Comparison of ENCODE assay signal across 19 cellular contexts in the genomic region with DNA sequence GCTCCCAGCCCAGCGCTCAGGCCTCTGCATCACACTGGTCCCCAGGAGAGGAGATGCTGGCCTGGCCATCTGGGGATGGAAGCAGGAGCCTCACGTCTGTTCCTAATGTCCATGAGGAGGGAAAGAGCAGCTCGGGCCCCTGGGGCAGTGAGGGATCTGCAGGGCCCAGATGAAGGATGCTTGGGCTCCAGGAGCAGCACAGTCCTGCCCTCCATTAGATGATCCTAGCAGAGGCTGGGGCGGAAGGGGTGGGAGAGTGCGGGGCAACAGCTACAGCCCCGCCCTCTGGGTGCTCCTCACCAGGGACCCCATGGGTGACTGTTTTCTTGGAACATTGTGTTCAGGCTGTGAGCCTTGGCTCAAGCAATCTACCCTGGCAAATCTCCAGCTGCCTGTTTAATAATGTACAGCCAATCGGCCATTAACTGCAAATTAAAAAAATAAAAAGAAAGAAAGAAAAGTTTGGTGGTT. TPM values are rescaled to one million over a fixed set of nuclear protein-coding genes. Genes with fewer than 3 reads are reported as not detected.
A peak's percentile ranks its signal among the peaks of the same experiment; 100 is the strongest.
DNase-seq lines count a peak whose midpoint lies in the region; ATAC-seq and TF ChIP-seq lines count a peak whose summit lies in the region.
"Had no signal": no experiment of that assay in that cellular context is flagged by ENCODE, and none has a peak within 500 bp of the region (broad histone marks: within the 10 kb centered on the region; RNA-seq: fewer than 3 reads in every experiment).

No MANE protein-coding gene starts in this region.

- H3K9me3 Mint-ChIP-seq in CD14-positive monocyte: no peaks in the 10 kb centered on the region
- H3K9me3 Mint-ChIP-seq in H9: no peaks in the 10 kb centered on the region
- H3K9me3 Mint-ChIP-seq: activated naive CD8-positive, alpha-beta T cell treated with anti-CD3 and anti-CD28 coated beads, Interleukin-2, amount 50 U/mL, for 24 hours; dendritic cell treated with granulocyte-macrophage colony-stimulating factor and Interleukin-4, amounts not matched to agents 40 ng/mL and 50 ng/mL, for 4 days had no signal

- H3K4me1 ChIP-seq in esophagus (ENCODE audit: control insufficient read depth in 2 of 2, insufficient read depth in 2 of 2, low read length in 1 of 2) (peaks cover 16 to 29% of the 10 kb centered on the region in 2 donors), right lobe of liver (peaks cover 0 to 17% (median 4%) of the 10 kb centered on the region in 4 donors), sigmoid colon (peaks cover 0 to 98% (median 94%) of the 10 kb centered on the region in 4 donors), H9 (ENCODE audit: insufficient read depth, low read length) (no peaks in the 10 kb centered on the region; the same call in 1 of the 2 replicates)

- H3K27ac Mint-ChIP-seq in CD14-positive monocyte (peak overlapping the region in 1 of 7 donors; percentile 14), H9 (no peak overlapping the region)
- H3K27ac Mint-ChIP-seq: activated naive CD8-positive, alpha-beta T cell treated with anti-CD3 and anti-CD28 coated beads, Interleukin-2, amount 50 U/mL, for 24 hours had no signal

- H3K14ac ChIP-seq in H9 (ENCODE audit: insufficient read depth, low read length): no peak overlapping the region; the same call in 1 of the 2 replicates

- H3K79me1 ChIP-seq in H9 (ENCODE audit: insufficient read depth, low read depth, low read length, poor library complexity, severe bottlenecking): no peaks in the 10 kb centered on the region

- H3K4me3 ChIP-seq in esophagus (ENCODE audit: low read depth in 1 of 2, low read length in 2 of 2) (no peak overlapping the region), right lobe of liver (no peak overlapping the region), sigmoid colon (no peak overlapping the region)
- H3K4me3 ChIP-seq: lung had no signal

- intact Hi-C loops in CD14-positive monocyte (cut with micrococcal nuclease): no loop called here
- intact Hi-C loops in right lobe of liver (cut with DNase I): no loop called here
- intact Hi-C loops in sigmoid colon (cut with DNase I): no loop called here

- H3K27me3 ChIP-seq in esophagus (ENCODE audit: control insufficient read depth in 1 of 2, insufficient read depth in 2 of 2, low read length in 2 of 2) (no peaks in the 10 kb centered on the region), right lobe of liver (no peaks in the 10 kb centered on the region), sigmoid colon (no peaks in the 10 kb centered on the region), H9 (ENCODE audit: insufficient read depth, low read length) (no peaks in the 10 kb centered on the region)

- peak in 1 of 4 donors; percentile 2 for ATAC-seq in right lobe of liver
- ATAC-seq in SK-N-SH treated with all-trans-retinoic acid at 6 μM for 48 hours: no peak
- ATAC-seq in HG02938 (IDR thresholded peaks at IDR 0.05; ENCODE audit: unreplicated experiment): no peak
- ATAC-seq in HG03108 (IDR thresholded peaks at IDR 0.05; ENCODE audit: unreplicated experiment): no peak
- ATAC-seq: activated naive CD8-positive, alpha-beta T cell treated with anti-CD3 and anti-CD28 coated beads, Interleukin-2, amount 50 U/mL, for 24 hours had no signal

- H4K20me1 ChIP-seq in H9 (ENCODE audit: control insufficient read depth, insufficient read depth, insufficient read length): no peaks in the 10 kb centered on the region

- no peak overlapping the region for H2BK5ac ChIP-seq in H9 (ENCODE audit: insufficient read length, low read length)

- H3K23me2 ChIP-seq in H9 (ENCODE audit: insufficient read length, low read depth, low read length, poor library complexity, severe bottlenecking): no peaks in the 10 kb centered on the region

- TF ChIP-seq POLR2A in right lobe of liver (IDR thresholded peaks at IDR 0.05): no peak
- no peak for TF ChIP-seq POLR2A in sigmoid colon (IDR thresholded peaks at IDR 0.05)

- H3K36me3 ChIP-seq in esophagus (ENCODE audit: control insufficient read depth in 2 of 2, insufficient read depth in 2 of 2, low read length in 1 of 2) (no peaks in the 10 kb centered on the region), right lobe of liver (no peaks in the 10 kb centered on the region), sigmoid colon (no peaks in the 10 kb centered on the region)

- H3K4me3 Mint-ChIP-seq in CD14-positive monocyte (no peak overlapping the region), H9 (no peak overlapping the region)
- H3K4me3 Mint-ChIP-seq: activated naive CD8-positive, alpha-beta T cell treated with anti-CD3 and anti-CD28 coated beads, Interleukin-2, amount 50 U/mL, for 24 hours; dendritic cell treated with granulocyte-macrophage colony-stimulating factor and Interleukin-4, amounts not matched to agents 40 ng/mL and 50 ng/mL, for 4 days had no signal

- H3T11ph ChIP-seq in H9 (ENCODE audit: low read length): no peak overlapping the region

- no peak overlapping the region for H3K56ac ChIP-seq in H9 (ENCODE audit: insufficient read length, low read depth, low read length)

- WGBS in esophagus, 2 donors: 66 to 72% methylated on average over 7 of the region's 7 CpGs
- WGBS in right lobe of liver (ENCODE audit: insufficient coverage, low coverage, low lambda C conversion rate, missing lambda C conversion rate): 72% methylated on average over 3 of the region's 7 CpGs
- WGBS in sigmoid colon, 2 donors: 80 to 85% methylated on average over 7 of the region's 7 CpGs
- WGBS in H9 (ENCODE audit: extremely low coverage, insufficient read length, low lambda C conversion rate): no CpG with 5 or more reads among the region's 7 CpGs

- H3K18ac ChIP-seq in H9 (ENCODE audit: insufficient read length, low read depth, low read length): no peak overlapping the region

- H3K9me3 ChIP-seq in esophagus (ENCODE audit: control insufficient read depth in 2 of 2, insufficient read depth in 1 of 2, low read depth in 1 of 2, low read length in 1 of 2): no peaks in the 10 kb centered on the region
- no peaks in the 10 kb centered on the region for H3K9me3 ChIP-seq in right lobe of liver
- no peaks in the 10 kb centered on the region for H3K9me3 ChIP-seq in sigmoid colon
- no peaks in the 10 kb centered on the region for H3K9me3 ChIP-seq in H9 (ENCODE audit: control insufficient read depth, low read depth, low read length)
- H3K9me3 ChIP-seq: Caco-2 had no signal

- H3K27me3 Mint-ChIP-seq in CD14-positive monocyte (ENCODE audit: low read depth in 3 of 3): peaks cover 0 to 9% (median 1%) of the 10 kb centered on the region in 3 donors
- H3K27me3 Mint-ChIP-seq in H9 (ENCODE audit: low read depth): peaks cover 7% of the 10 kb centered on the region

- no peak overlapping the region for H4K8ac ChIP-seq in H9 (replicated peaks; ENCODE audit: insufficient read length, low read depth, low read length)

- no peaks in the 10 kb centered on the region for H3K79me2 ChIP-seq in H9 (ENCODE audit: insufficient read depth, low read length)

- H3K36me3 Mint-ChIP-seq in CD14-positive monocyte: peaks cover 1 to 8% of the 10 kb centered on the region in 2 donors
- H3K36me3 Mint-ChIP-seq in H9 (ENCODE audit: insufficient read depth in 1 of 3, low read depth in 3 of 3): no peaks in the 10 kb centered on the region

- no peak overlapping the region for H2AK5ac ChIP-seq in H9 (ENCODE audit: insufficient read length, low read length)

- H3K4me1 Mint-ChIP-seq in CD14-positive monocyte (peaks cover 8% of the 10 kb centered on the region), H9 (peaks cover 18 to 21% of the 10 kb centered on the region in 2 experiments)
- H3K4me1 Mint-ChIP-seq: activated naive CD8-positive, alpha-beta T cell treated with anti-CD3 and anti-CD28 coated beads, Interleukin-2, amount 50 U/mL, for 24 hours had no signal

- H3K4me2 ChIP-seq in H9 (ENCODE audit: insufficient read depth, insufficient read length, low read length): no peak overlapping the region

- H2BK120ac ChIP-seq in H9 (ENCODE audit: low read depth, low read length, poor library complexity, severe bottlenecking): no peak overlapping the region

- no peak overlapping the region for H2BK20ac ChIP-seq in H9 (ENCODE audit: low read depth, low read length, poor library complexity, severe bottlenecking)

- no peak overlapping the region for H3K23ac ChIP-seq in H9 (ENCODE audit: insufficient read length, low read depth, low read length)

- no peak overlapping the region for H2AFZ ChIP-seq in H9 (ENCODE audit: low read length)

- DNase-seq in CD14-positive monocyte (ENCODE audit: low spot score): peak; percentile 30
- peak in 2 of 3 donors; percentile 45 for DNase-seq in right lobe of liver
- peak; percentile 90 for DNase-seq in sigmoid colon
- no peak for DNase-seq in H9
- DNase-seq: activated CD4-positive, alpha-beta T cell treated with anti-CD3 and anti-CD28 coated beads for 4 hours; activated naive CD8-positive, alpha-beta T cell treated with anti-CD3 and anti-CD28 coated beads, Interleukin-2, amount 50 U/mL, for 24 hours; activated T-cell treated with anti-CD3 and anti-CD28 coated beads for 4 hours; GDM1; Kasumi-1; NCI-H1417 treated with DMSO at 0.1 percent for 48 hours; NCI-H345; SIG-M5 had no signal

- H2BK15ac ChIP-seq in H9 (ENCODE audit: low read depth, low read length): no peak overlapping the region

- H2BK12ac ChIP-seq in H9 (ENCODE audit: insufficient read length, low read depth, low read length): no peak overlapping the region

- no peak overlapping the region for H3K9ac ChIP-seq in H9 (ENCODE audit: extremely low read depth, insufficient read length, low read length)

- H3K27ac ChIP-seq in esophagus (ENCODE audit: low read depth in 2 of 2, low read length in 1 of 2): peak overlapping the region; percentile 65 to 73
- H3K27ac ChIP-seq in right lobe of liver: peak overlapping the region in 1 of 3 donors; percentile 13
- H3K27ac ChIP-seq in sigmoid colon: peak overlapping the region; percentile 84 to 98 (median 96)
- H3K27ac ChIP-seq in H9 (ENCODE audit: insufficient read length, low read depth, low read length): no peak overlapping the region

- TF ChIP-seq CTCF in CD14-positive monocyte (IDR thresholded peaks at IDR 0.05) (no peak), right lobe of liver (IDR thresholded peaks at IDR 0.05) (no peak), sigmoid colon (IDR thresholded peaks at IDR 0.05) (no peak), H9 (conservative IDR thresholded peaks at IDR 0.05) (no peak)

- H3K4ac ChIP-seq in H9 (ENCODE audit: low read depth, low read length): no peak overlapping the region

- H4K5ac ChIP-seq in H9 (ENCODE audit: insufficient read length, low read depth, low read length): no peak overlapping the region

- H4K91ac ChIP-seq in H9 (ENCODE audit: insufficient read length, low read depth, low read length): no peak overlapping the region

- peak in 2 of 4 donors; percentile 61 to 81 for TF ChIP-seq EP300 in sigmoid colon (IDR thresholded peaks at IDR 0.05)

TF ChIP-seq in SK-N-SH treated with all-trans-retinoic acid at 6 μM for 48 hours, 23 proteins besides CTCF, POLR2A, EP300 and RAD21 (continues in another document):
- TF ChIP-seq ZFP30 (CRISPR knock-in tag; IDR thresholded peaks at IDR 0.05) (no peak), ISL1 (CRISPR knock-in tag; IDR thresholded peaks at IDR 0.05) (no peak), ZC3H10 (CRISPR knock-in tag; IDR thresholded peaks at IDR 0.05) (no peak)

RNA-seq across cellular contexts. Expression of a gene that starts 49.7 kb away (rescaled TPM):
- polyA plus RNA-seq in CD14-positive monocyte: 1 to 10 TPM in 1 of 2 donors, under 1 TPM in 1; 0.26 to 1.6 TPM
- polyA plus RNA-seq in esophagus: 10 to 100 TPM; 28.3 to 39.0 TPM
- total RNA-seq in right lobe of liver: 100 to 1,000 TPM in 3 of 6 experiments, 10 to 100 TPM in 3; 68.4 to 209 (median 99.2) TPM
- total RNA-seq in sigmoid colon: 1,000 to 10,000 TPM in 2 of 4 donors, 100 to 1,000 TPM in 2; 444 to 1,607 (median 968) TPM
- polyA plus RNA-seq in sigmoid colon: 10 to 100 TPM in 2 of 3 donors, 1 to 10 TPM in 1; 3.7 to 57.2 (median 13.8) TPM
- 3.2 and 3.4 TPM in 2 replicates for total RNA-seq in H9 (2021)

Comparison
In these comparisons a context has a peak if more than half of its experiments do, and no peak if none do; other contexts are left out.
1. RNA of a gene that starts 49.7 kb away (total RNA-seq): 444 to 1,607 TPM in sigmoid colon and 68.4 to 209 TPM in right lobe of liver; 3.2 to 3.4 TPM in H9; every median in the first group is over 10 times any median in the second.